16 cellular contexts compared by ENCODE assay signal in the genomic region with DNA sequence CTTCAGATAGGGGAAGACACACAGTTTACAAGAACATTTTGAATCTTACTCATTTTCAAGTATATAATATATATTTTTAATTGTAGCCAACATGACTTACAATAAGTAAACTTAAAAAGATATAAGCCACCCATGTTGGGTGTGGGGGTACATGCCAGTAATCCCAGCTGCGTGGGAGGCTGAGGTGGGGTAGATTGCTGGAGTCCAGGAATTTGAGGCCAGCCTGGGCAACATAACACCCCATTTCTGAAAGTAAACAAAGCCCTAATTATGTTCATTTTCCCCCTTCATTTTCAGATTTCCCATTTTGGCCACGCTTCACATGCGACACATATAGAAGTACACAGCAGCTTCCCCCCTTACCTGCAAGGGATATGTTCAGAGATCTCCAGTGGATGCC. TPM values are rescaled to one million over a fixed set of nuclear protein-coding genes. Genes with fewer than 3 reads are reported as not detected.
DNase-seq lines count a peak whose midpoint lies in the region; ATAC-seq and TF ChIP-seq lines count a peak whose summit lies in the region.
"Had no signal": no experiment of that assay in that cellular context is flagged by ENCODE, and none has a peak within 500 bp of the region (broad histone marks: within the 10 kb centered on the region; RNA-seq: fewer than 3 reads in every experiment).

No MANE protein-coding gene starts in this region.

- H3K27me3 ChIP-seq in testis (no peaks in the 10 kb centered on the region), brain microvascular endothelial cell (replicated peaks) (no peaks in the 10 kb centered on the region)
- H3K27me3 ChIP-seq: gastrocnemius medialis had no signal

- no peak for ATAC-seq in T-helper 17 cell
- no peak for ATAC-seq in effector memory CD8-positive, alpha-beta T cell (replicated peaks)
- ATAC-seq: gastrocnemius medialis had no signal

- intact Hi-C loops in testis (cut with DNase I; ENCODE audit: low total_unique reads), result no loop called here

- DNase-seq in stimulated activated CD4-positive, alpha-beta T cell treated with anti-CD3 and anti-CD28 coated beads, Interleukin-2, amount 100 ng/mL, for 24 hours, result peak; percentile 28 to 35
- DNase-seq in stimulated activated CD4-positive, alpha-beta T cell treated with anti-CD3 and anti-CD28 coated beads, Interleukin-2, amount 100 ng/mL, for 48 hours, result no peak
- DNase-seq in T-helper 17 cell, result no peak
- no peak for DNase-seq in effector memory CD8-positive, alpha-beta T cell
- peak; percentile 14 for DNase-seq in testis
- DNase-seq in activated gamma-delta T cell treated with Interleukin-2 at 50 U/mL for 16 hours, result no peak
- no peak for DNase-seq in brain microvascular endothelial cell
- no peak for DNase-seq in Kasumi-1 (lab: John Stamatoyannopoulos, UW)
- DNase-seq: DMS79 treated with DMSO at 0.1 percent for 48 hours, gastrocnemius medialis, mesendoderm, NCI-H187 treated with DMSO at 0.1 percent for 48 hours, NCI-H69, SW 1271 had no signal

- WGBS in testis, 2 donors, result 59 to 68% methylated on average over 3 of the region's 3 CpGs

- no peaks in the 10 kb centered on the region for H3K9me3 ChIP-seq in T-helper 17 cell (ENCODE audit: control insufficient read depth, low read length, poor library complexity, severe bottlenecking)
- no peaks in the 10 kb centered on the region for H3K9me3 ChIP-seq in testis
- H3K9me3 ChIP-seq: gastrocnemius medialis, thoracic aorta had no signal

- H3K4me3 ChIP-seq in testis (no peak overlapping the region), brain microvascular endothelial cell (ENCODE audit: low read depth, low read length) (no peak overlapping the region)
- H3K4me3 ChIP-seq: gastrocnemius medialis, thoracic aorta had no signal

- peaks cover 33% of the 10 kb centered on the region for H3K4me1 Mint-ChIP-seq in T-helper 17 cell
- H3K4me1 Mint-ChIP-seq in effector memory CD8-positive, alpha-beta T cell (ENCODE audit: low read depth in 2 of 2), result peaks cover 22 to 47% of the 10 kb centered on the region in 2 donors

- no peak overlapping the region for H3K4me3 Mint-ChIP-seq in T-helper 17 cell
- peak overlapping the region in 1 of 2 donors; percentile 78 for H3K4me3 Mint-ChIP-seq in effector memory CD8-positive, alpha-beta T cell

- H3K27me3 Mint-ChIP-seq in T-helper 17 cell, result peaks cover 4% of the 10 kb centered on the region
- no peaks in the 10 kb centered on the region for H3K27me3 Mint-ChIP-seq in effector memory CD8-positive, alpha-beta T cell

- H3K27ac ChIP-seq in testis, result no peak overlapping the region
- H3K27ac ChIP-seq in brain microvascular endothelial cell, result no peak overlapping the region
- H3K27ac ChIP-seq: gastrocnemius medialis, HL-60, thoracic aorta had no signal

- no peaks in the 10 kb centered on the region for H3K9me3 Mint-ChIP-seq in effector memory CD8-positive, alpha-beta T cell

- H3K36me3 Mint-ChIP-seq in T-helper 17 cell (ENCODE audit: low read depth), result no peaks in the 10 kb centered on the region
- H3K36me3 Mint-ChIP-seq in effector memory CD8-positive, alpha-beta T cell (ENCODE audit: insufficient read depth), result peaks cover 12% of the 10 kb centered on the region

- TF ChIP-seq CTCF in testis (IDR thresholded peaks at IDR 0.05) (no peak), brain microvascular endothelial cell (IDR thresholded peaks at IDR 0.05; ENCODE audit: low read depth, low read length, missing control alignments) (no peak)

- in situ Hi-C loops in brain microvascular endothelial cell (cut with HindIII; ENCODE audit: low pct_ligation_motif_present, low sequenced_read_pairs), result no loop called here

- H3K36me3 ChIP-seq in testis (ENCODE audit: low read depth, missing control alignments) (no peaks in the 10 kb centered on the region), brain microvascular endothelial cell (replicated peaks) (no peaks in the 10 kb centered on the region)
- H3K36me3 ChIP-seq: gastrocnemius medialis, thoracic aorta had no signal

- peak overlapping the region; percentile 89 for H3K27ac Mint-ChIP-seq in T-helper 17 cell
- H3K27ac Mint-ChIP-seq in effector memory CD8-positive, alpha-beta T cell, result peak overlapping the region; percentile 89 to 90

- no peak for TF ChIP-seq POLR2A in testis (IDR thresholded peaks at IDR 0.05)

- no peaks in the 10 kb centered on the region for H3K4me1 ChIP-seq in testis

RNA-seq across cellular contexts. Expression of a gene that starts 30.5 kb away (rescaled TPM):
- 10 to 100 TPM in 1 of 2 donors, 1 to 10 TPM in 1; 9.1 to 26.4 TPM for total RNA-seq in T-helper 17 cell
- total RNA-seq in testis, result 100 to 1,000 TPM; 203 to 281 TPM
- polyA plus RNA-seq in testis (ENCODE audit: insufficient read depth, low read depth, low replicate concordance), result 348 TPM

RNA-seq across cellular contexts. Expression of a gene that starts 37.7 kb away (rescaled TPM):
- total RNA-seq in T-helper 17 cell, result 10 to 100 TPM; 32.9 to 37.7 TPM
- 10 to 100 TPM; 33.9 to 60.0 TPM for total RNA-seq in testis
- polyA plus RNA-seq in testis (ENCODE audit: insufficient read depth, low read depth, low replicate concordance), result 19.1 TPM

RNA-seq across cellular contexts. Expression of a gene that starts 58.8 kb away (rescaled TPM):
- 10 to 100 TPM in 1 of 2 donors, 1 to 10 TPM in 1; 9.2 to 14.2 TPM for total RNA-seq in T-helper 17 cell
- total RNA-seq in testis, result 10 to 100 TPM in 1 of 2 donors, 1 to 10 TPM in 1; 9.5 to 16.8 TPM
- polyA plus RNA-seq in testis (ENCODE audit: insufficient read depth, low read depth, low replicate concordance), result 35.6 TPM

Comparison
In these comparisons a context has a peak if more than half of its experiments do, and no peak if none do; other contexts are left out.
1. DNase-seq: peak in stimulated activated CD4-positive, alpha-beta T cell treated with anti-CD3 and anti-CD28 coated beads, Interleukin-2, amount 100 ng/mL, for 24 hours (2 of 2) and testis (single experiment); none in stimulated activated CD4-positive, alpha-beta T cell treated with anti-CD3 and anti-CD28 coated beads, Interleukin-2, amount 100 ng/mL, for 48 hours (0 of 2), T-helper 17 cell (0 of 3), effector memory CD8-positive, alpha-beta T cell (0 of 3), activated gamma-delta T cell treated with Interleukin-2 at 50 U/mL for 16 hours (single experiment), brain microvascular endothelial cell (single experiment) and Kasumi-1 (0 of 2).
2. RNA of a gene that starts 30.5 kb away (total RNA-seq): 203 to 281 TPM in testis; 9.1 to 26.4 TPM in T-helper 17 cell; every median in the first group is over 4 times any median in the second.